ENCODE assay signal across 31 cellular contexts in genomic region chr16:27706803-27707685, GRCh38.
A peak's percentile ranks its signal among the peaks of the same experiment; 100 is the strongest.
DNase-seq lines count a peak whose midpoint lies in the region; ATAC-seq and TF ChIP-seq lines count a peak whose summit lies in the region.
"Had no signal": no experiment of that assay in that cellular context is flagged by ENCODE, and none has a peak within 500 bp of the region (broad histone marks: within the 10 kb centered on the region; RNA-seq: fewer than 3 reads in every experiment).

No MANE protein-coding gene starts in this region.

- H3K4me3 Mint-ChIP-seq in nephron: no peak overlapping the region
- H3K4me3 Mint-ChIP-seq: activated CD4-positive, alpha-beta T cell treated with anti-CD3 and anti-CD28 coated beads for 36 hours; activated CD8-positive, alpha-beta T cell treated with anti-CD3 and anti-CD28 coated beads, Interleukin-2, amount 10 ng/mL, durations not matched to agents 7 days and 5 days; immature natural killer cell; T-helper 1 cell treated with Interleukin-12 subunit alpha and Interleukin-12 subunit beta and Interleukin-4 antibody, amounts not matched to agents 30 μg/mL and 1 μg/mL, for 36 hours had no signal

- H3K9me3 Mint-ChIP-seq in nephron: no peaks in the 10 kb centered on the region
- H3K9me3 Mint-ChIP-seq: activated naive CD4-positive, alpha-beta T cell treated with anti-CD3 and anti-CD28 coated beads, Interleukin-2, amount 50 U/mL, for 72 hours; activated T-helper 2 cell treated with anti-CD3 and anti-CD28 coated beads, Interferon-gamma antibody, Interleukin-2, Interleukin-4, amounts not matched to agents 10 μg/mL and 5 μg/mL and 100 μg/mL, durations not matched to agents 14 hours and 24 hours and 36 hours; immature natural killer cell; T-helper 1 cell treated with Interleukin-12 subunit alpha and Interleukin-12 subunit beta and Interleukin-4 antibody, amounts not matched to agents 30 μg/mL and 1 μg/mL, for 36 hours had no signal

- H3K27ac Mint-ChIP-seq in nephron: peak overlapping the region; percentile 16 to 92 (median 62)
- H3K27ac Mint-ChIP-seq: activated CD4-positive, alpha-beta T cell treated with anti-CD3 and anti-CD28 coated beads for 36 hours; activated CD8-positive, alpha-beta T cell treated with anti-CD3 and anti-CD28 coated beads, Interleukin-2, amount 10 ng/mL, durations not matched to agents 7 days and 5 days; activated naive CD4-positive, alpha-beta T cell treated with anti-CD3 and anti-CD28 coated beads, Interleukin-2, amount 50 U/mL, for 72 hours; activated T-helper 2 cell treated with anti-CD3 and anti-CD28 coated beads, Interferon-gamma antibody, Interleukin-2, Interleukin-4, amounts not matched to agents 10 μg/mL and 5 μg/mL and 100 μg/mL, durations not matched to agents 14 hours and 24 hours and 36 hours; immature natural killer cell; T-helper 1 cell treated with Interleukin-12 subunit alpha and Interleukin-12 subunit beta and Interleukin-4 antibody, amounts not matched to agents 30 μg/mL and 1 μg/mL, for 36 hours had no signal

- peaks cover 22% of the 10 kb centered on the region for H3K4me1 Mint-ChIP-seq in nephron
- H3K4me1 Mint-ChIP-seq: activated CD4-positive, alpha-beta T cell treated with anti-CD3 and anti-CD28 coated beads for 36 hours; immature natural killer cell had no signal

- DNase-seq in RWPE2 (ENCODE audit: low spot score): peak; percentile 15
- peak; percentile 41 for DNase-seq in WERI-Rb-1
- DNase-seq in suprapubic skin (ENCODE audit: low spot score in 2 of 2): peak; percentile 39 to 45
- DNase-seq in putamen (ENCODE audit: low spot score): no peak
- DNase-seq: activated CD4-positive, alpha-beta T cell treated with anti-CD3 and anti-CD28 coated beads for 36 hours; activated CD8-positive, alpha-beta T cell treated with anti-CD3 and anti-CD28 coated beads, Interleukin-2, amount 10 ng/mL, durations not matched to agents 7 days and 5 days; amygdala; COR-L47; effector memory CD4-positive, alpha-beta T cell; hypothalamus; immature natural killer cell; mesenchymal stem cell; NCI-H1092; NCI-H1694; NCI-H446 treated with DMSO at 0.1 percent for 48 hours; NCI-H774; stimulated activated naive CD4-positive, alpha-beta T cell treated with Interleukin-2 at 50 U/mL for 16 hours; thyroid gland had no signal

- TF ChIP-seq CTCF in RWPE2 (IDR thresholded peaks at IDR 0.05; ENCODE audit: poor library complexity, severe bottlenecking) (no peak), WERI-Rb-1 (IDR thresholded peaks at IDR 0.05; ENCODE audit: low read depth, low read length) (no peak), nephron (IDR thresholded peaks at IDR 0.05; ENCODE audit: unreplicated experiment in 3 of 3) (no peak), suprapubic skin (IDR thresholded peaks at IDR 0.05) (no peak)

- H3K27ac ChIP-seq in RWPE2 (ENCODE audit: poor library complexity, severe bottlenecking) (no peak overlapping the region), WERI-Rb-1 (peak overlapping the region; percentile 72), suprapubic skin (no peak overlapping the region)
- H3K27ac ChIP-seq: BLaER1 treated with 17β-estradiol and CSF1 and Interleukin-3, amounts not matched to agents 10 nM and 100 nM; coronary artery; left lung; prostate gland; SK-N-MC; skin epidermis; thyroid gland had no signal

- TF ChIP-seq POLR2A in suprapubic skin (IDR thresholded peaks at IDR 0.05): no peak

- H3K27me3 ChIP-seq in RWPE2 (ENCODE audit: insufficient read depth, poor library complexity, severe bottlenecking) (no peaks in the 10 kb centered on the region), WERI-Rb-1 (ENCODE audit: insufficient read depth, low read depth, severe bottlenecking) (no peaks in the 10 kb centered on the region), suprapubic skin (no peaks in the 10 kb centered on the region)
- H3K27me3 ChIP-seq: BLaER1 treated with 17β-estradiol and CSF1 and Interleukin-3, amounts not matched to agents 10 nM and 100 nM; left lung; thyroid gland had no signal

- H3K36me3 Mint-ChIP-seq in nephron (ENCODE audit: low read depth): peaks cover 30% of the 10 kb centered on the region

- ATAC-seq in RWPE2 (ENCODE audit: low read depth): no peak
- no peak for ATAC-seq in HG02970 (IDR thresholded peaks at IDR 0.05; ENCODE audit: low FRiP score, unreplicated experiment)
- ATAC-seq in HG02973 (IDR thresholded peaks at IDR 0.05; ENCODE audit: unreplicated experiment): no peak
- ATAC-seq: activated CD4-positive, alpha-beta T cell treated with anti-CD3 and anti-CD28 coated beads for 36 hours; activated CD8-positive, alpha-beta T cell treated with anti-CD3 and anti-CD28 coated beads, Interleukin-2, amount 10 ng/mL, durations not matched to agents 7 days and 5 days; activated naive CD4-positive, alpha-beta T cell treated with anti-CD3 and anti-CD28 coated beads, Interleukin-2, amount 50 U/mL, for 72 hours; GM12878; left lung had no signal

- H3K36me3 ChIP-seq in RWPE2 (ENCODE audit: low read depth) (no peaks in the 10 kb centered on the region; the same call in 1 of the 2 replicates), WERI-Rb-1 (peaks cover 8% of the 10 kb centered on the region; the same call in 1 of the 2 replicates), suprapubic skin (peaks cover 37% of the 10 kb centered on the region)
- H3K36me3 ChIP-seq: prostate gland had no signal

- no peaks in the 10 kb centered on the region for H3K4me1 ChIP-seq in RWPE2 (ENCODE audit: insufficient read depth, poor library complexity, severe bottlenecking)
- H3K4me1 ChIP-seq in suprapubic skin: no peaks in the 10 kb centered on the region
- H3K4me1 ChIP-seq: left lung, prostate gland had no signal

- H3K9me3 ChIP-seq in RWPE2 (ENCODE audit: severe bottlenecking): no peaks in the 10 kb centered on the region
- H3K9me3 ChIP-seq in WERI-Rb-1 (ENCODE audit: severe bottlenecking): no peaks in the 10 kb centered on the region
- no peaks in the 10 kb centered on the region for H3K9me3 ChIP-seq in suprapubic skin
- H3K9me3 ChIP-seq: BLaER1 treated with 17β-estradiol and CSF1 and Interleukin-3, amounts not matched to agents 10 nM and 100 nM; left lung; prostate gland; thyroid gland had no signal

- 89% methylated on average over 16 of the region's 16 CpGs for WGBS in suprapubic skin

- no peak for TF ChIP-seq EP300 in suprapubic skin (IDR thresholded peaks at IDR 0.05)

- H3K27me3 Mint-ChIP-seq in nephron (ENCODE audit: low read depth): peaks cover 6% of the 10 kb centered on the region
- H3K27me3 Mint-ChIP-seq: activated CD4-positive, alpha-beta T cell treated with anti-CD3 and anti-CD28 coated beads for 36 hours had no signal

- H3K4me3 ChIP-seq in RWPE2 (ENCODE audit: severe bottlenecking): no peak overlapping the region
- no peak overlapping the region for H3K4me3 ChIP-seq in WERI-Rb-1 (ENCODE audit: low read depth, low read length)
- H3K4me3 ChIP-seq in suprapubic skin: no peak overlapping the region
- H3K4me3 ChIP-seq: BLaER1 treated with 17β-estradiol and CSF1 and Interleukin-3, amounts not matched to agents 10 nM and 100 nM; coronary artery; GM12878; left lung; prostate gland; SK-N-MC; skin epidermis; thyroid gland had no signal
